ENCODE assay signal across 8 cellular contexts in the genomic region with DNA sequence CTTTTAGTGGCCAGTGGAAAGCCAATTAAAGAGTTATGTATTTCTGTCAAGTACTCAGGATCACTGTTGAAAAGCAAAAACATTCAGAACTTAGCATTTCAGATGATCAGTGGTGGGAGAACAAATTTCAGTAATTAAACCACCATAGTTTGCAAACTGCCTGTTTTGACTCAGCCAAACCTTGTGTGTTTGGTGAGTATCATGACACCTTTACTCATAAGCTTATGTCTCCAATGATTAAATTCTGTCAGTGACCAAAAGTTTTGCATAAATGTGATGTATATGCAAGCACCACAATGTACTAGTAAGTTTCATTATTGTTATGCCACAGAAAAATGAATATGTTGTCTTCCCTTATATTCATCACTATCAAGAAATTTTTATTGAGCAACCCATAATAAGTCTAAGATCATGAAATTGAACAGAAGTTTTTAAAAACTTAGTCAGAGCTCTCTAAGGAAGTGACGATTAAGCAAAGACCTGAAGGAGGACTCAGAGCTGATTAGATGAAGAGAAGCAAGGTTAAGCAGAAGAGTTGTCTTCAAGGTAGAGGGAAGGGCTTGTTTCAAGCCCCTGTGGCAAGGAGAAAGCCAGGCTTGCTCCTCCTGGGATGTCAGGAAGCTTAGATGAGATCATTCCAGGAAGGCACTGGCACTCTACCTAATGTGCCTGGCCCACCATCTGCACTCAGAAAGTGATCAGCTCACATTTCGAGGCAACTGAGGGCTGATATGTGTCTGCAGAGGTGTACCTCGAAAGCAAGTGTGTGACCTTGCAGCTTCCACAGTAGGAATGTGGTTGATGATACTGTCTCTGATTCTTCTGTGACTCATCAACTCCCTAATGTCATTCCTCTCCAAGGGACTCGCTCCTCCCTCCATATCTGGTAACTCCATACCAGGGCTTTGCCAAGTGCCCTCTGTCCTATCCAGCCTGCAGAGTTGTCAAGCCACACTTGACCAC. TPM values are rescaled to one million over a fixed set of nuclear protein-coding genes. Genes with fewer than 3 reads are reported as not detected.
DNase-seq lines count a peak whose midpoint lies in the region; ATAC-seq, FAIRE-seq and TF ChIP-seq lines count a peak whose summit lies in the region.

No MANE protein-coding gene starts in this region.

- peaks cover 20 to 32% (median 26%) of the 10 kb centered on the region in 4 donors for H3K4me1 Mint-ChIP-seq in CD4-positive, CD25-positive, alpha-beta regulatory T cell
- peaks cover 47% of the 10 kb centered on the region for H3K4me1 Mint-ChIP-seq in dendritic cell treated with granulocyte-macrophage colony-stimulating factor and Interleukin-4, amounts not matched to agents 40 ng/mL and 50 ng/mL, for 4 days (ENCODE audit: low read depth)
- peaks cover 7% of the 10 kb centered on the region for H3K4me1 Mint-ChIP-seq in neural progenitor cell

- H3K9me3 ChIP-seq in CD4-positive, CD25-positive, alpha-beta regulatory T cell (ENCODE audit: control insufficient read depth in 2 of 2, low read length in 2 of 2): no peaks in the 10 kb centered on the region
- no peaks in the 10 kb centered on the region for H3K9me3 ChIP-seq in neural progenitor cell (ENCODE audit: low read depth)

- H3K79me2 ChIP-seq in neural progenitor cell (ENCODE audit: low read depth): no peaks in the 10 kb centered on the region

- TF ChIP-seq CTCF in neural progenitor cell (IDR thresholded peaks at IDR 0.05): no peak

- no peak overlapping the region for H3K4me2 ChIP-seq in neural progenitor cell

- DNase-seq in CD4-positive, CD25-positive, alpha-beta regulatory T cell: peak in 2 of 3 donors; percentile 11 to 56
- DNase-seq in urothelium cell line (ENCODE audit: low spot score) (peak; percentile 17), neural progenitor cell (ENCODE audit: low spot score) (no peak), GF-D8 (lab: John Stamatoyannopoulos, UW) (no peak), NCI-H82 treated with DMSO at 0.1 percent for 48 hours (lab: John Stamatoyannopoulos, UW; ENCODE audit: unreplicated experiment) (no peak)

- no peak for FAIRE-seq in urothelium cell line (lab: Jason Lieb, UNC)

- no peaks in the 10 kb centered on the region for H3K9me3 Mint-ChIP-seq in CD4-positive, CD25-positive, alpha-beta regulatory T cell
- no peaks in the 10 kb centered on the region for H3K9me3 Mint-ChIP-seq in dendritic cell treated with granulocyte-macrophage colony-stimulating factor and Interleukin-4, amounts not matched to agents 40 ng/mL and 50 ng/mL, for 4 days
- no peaks in the 10 kb centered on the region for H3K9me3 Mint-ChIP-seq in neural progenitor cell

- peak overlapping the region; percentile 15 for H3K4me3 ChIP-seq in CD4-positive, CD25-positive, alpha-beta regulatory T cell (ENCODE audit: low read depth, low read length)
- H3K4me3 ChIP-seq in neural progenitor cell: no peak overlapping the region

- intact Hi-C loops in dendritic cell treated with granulocyte-macrophage colony-stimulating factor and Interleukin-4, amounts not matched to agents 40 ng/mL and 50 ng/mL, for 4 days (cut with micrococcal nuclease): loop anchor here (10.0 kb wide), 1 partner anchor 150 kb away; a partner anchor contains a TSS

- peak overlapping the region; percentile 34 for H3K27ac ChIP-seq in CD4-positive, CD25-positive, alpha-beta regulatory T cell (ENCODE audit: insufficient read depth, low read length, poor library complexity, severe bottlenecking)
- H3K27ac ChIP-seq in neural progenitor cell: no peak overlapping the region

- H3K27me3 Mint-ChIP-seq in CD4-positive, CD25-positive, alpha-beta regulatory T cell: no peaks in the 10 kb centered on the region
- H3K27me3 Mint-ChIP-seq in dendritic cell treated with granulocyte-macrophage colony-stimulating factor and Interleukin-4, amounts not matched to agents 40 ng/mL and 50 ng/mL, for 4 days: no peaks in the 10 kb centered on the region
- H3K27me3 Mint-ChIP-seq in neural progenitor cell (ENCODE audit: insufficient read depth, low read depth): no peaks in the 10 kb centered on the region

- H3K27me3 ChIP-seq in CD4-positive, CD25-positive, alpha-beta regulatory T cell (ENCODE audit: control insufficient read depth, insufficient read depth, low read length): no peaks in the 10 kb centered on the region
- no peaks in the 10 kb centered on the region for H3K27me3 ChIP-seq in neural progenitor cell

- peak overlapping the region; percentile 32 to 89 (median 69) for H3K27ac Mint-ChIP-seq in CD4-positive, CD25-positive, alpha-beta regulatory T cell
- H3K27ac Mint-ChIP-seq in dendritic cell treated with granulocyte-macrophage colony-stimulating factor and Interleukin-4, amounts not matched to agents 40 ng/mL and 50 ng/mL, for 4 days: peak overlapping the region; percentile 95
- H3K27ac Mint-ChIP-seq in neural progenitor cell: no peak overlapping the region

- H3K9ac ChIP-seq in neural progenitor cell: no peak overlapping the region

- H3K36me3 ChIP-seq in CD4-positive, CD25-positive, alpha-beta regulatory T cell (ENCODE audit: control insufficient read depth, insufficient read depth, low read length): no peaks in the 10 kb centered on the region
- no peaks in the 10 kb centered on the region for H3K36me3 ChIP-seq in neural progenitor cell

- ATAC-seq in CD4-positive, CD25-positive, alpha-beta regulatory T cell (ENCODE audit: low read depth in 2 of 2): peak; percentile 46 to 48
- ATAC-seq in GM19452 (IDR thresholded peaks at IDR 0.05; ENCODE audit: unreplicated experiment) (peak; percentile 87), HG03354 (IDR thresholded peaks at IDR 0.05; ENCODE audit: poor library complexity, severe bottlenecking, unreplicated experiment) (peak; percentile 91)

- H3K4me1 ChIP-seq in CD4-positive, CD25-positive, alpha-beta regulatory T cell (ENCODE audit: control insufficient read depth, insufficient read depth, low read length, poor library complexity, severe bottlenecking): peaks cover 19% of the 10 kb centered on the region
- H3K4me1 ChIP-seq in neural progenitor cell: peaks cover 8% of the 10 kb centered on the region

- no peaks in the 10 kb centered on the region for H4K20me1 ChIP-seq in neural progenitor cell (ENCODE audit: low read depth)

- peaks cover 9% of the 10 kb centered on the region for H3K36me3 Mint-ChIP-seq in CD4-positive, CD25-positive, alpha-beta regulatory T cell
- peaks cover 18% of the 10 kb centered on the region for H3K36me3 Mint-ChIP-seq in dendritic cell treated with granulocyte-macrophage colony-stimulating factor and Interleukin-4, amounts not matched to agents 40 ng/mL and 50 ng/mL, for 4 days (ENCODE audit: low read depth)
- H3K36me3 Mint-ChIP-seq in neural progenitor cell: peaks cover 17% of the 10 kb centered on the region

- H3K4me3 Mint-ChIP-seq in CD4-positive, CD25-positive, alpha-beta regulatory T cell: peak overlapping the region in 1 of 4 donors; percentile 4
- no peak overlapping the region for H3K4me3 Mint-ChIP-seq in dendritic cell treated with granulocyte-macrophage colony-stimulating factor and Interleukin-4, amounts not matched to agents 40 ng/mL and 50 ng/mL, for 4 days
- no peak overlapping the region for H3K4me3 Mint-ChIP-seq in neural progenitor cell

- no peak overlapping the region for H2AFZ ChIP-seq in neural progenitor cell (replicated peaks)

- no peaks in the 10 kb centered on the region for H3F3A ChIP-seq in neural progenitor cell (ENCODE audit: low read depth)

RNA-seq across cellular contexts. Expression of a gene that starts 54.7 kb away (rescaled TPM):
- total RNA-seq in CD4-positive, CD25-positive, alpha-beta regulatory T cell: 18.2 TPM
- polyA plus RNA-seq in CD4-positive, CD25-positive, alpha-beta regulatory T cell: 10 to 100 TPM; 15.4 to 18.9 (median 17.2) TPM
- total RNA-seq in neural progenitor cell (ENCODE audit: low replicate concordance): 9.5 and 15.0 TPM in 2 replicates

Comparison
In these comparisons a context has a peak if more than half of its experiments do, and no peak if none do; other contexts are left out.
1. DNase-seq: peak in CD4-positive, CD25-positive, alpha-beta regulatory T cell (2 of 3) and urothelium cell line (single experiment); none in neural progenitor cell (single experiment), GF-D8 (single experiment) and NCI-H82 treated with DMSO at 0.1 percent for 48 hours (single experiment).
2. Peak in every context shown above with its lines, with median percentiles within 50 percentile points of each other: ATAC-seq.